ENCODE assay signal across 8 cellular contexts in genomic region chr20:40160151-40160550, GRCh38.
DNase-seq lines count a peak whose midpoint lies in the region; ATAC-seq, FAIRE-seq and TF ChIP-seq lines count a peak whose summit lies in the region.

No MANE protein-coding gene starts in this region.

- no peak overlapping the region for H3K27ac ChIP-seq in DND-41 (ENCODE audit: low read length)
- no peak overlapping the region for H3K27ac ChIP-seq in astrocyte (ENCODE audit: low read depth, low read length)
- no peak overlapping the region for H3K27ac ChIP-seq in stomach

- FAIRE-seq in H54 (lab: Jason Lieb, UNC) (peak; percentile 20), astrocyte (lab: Jason Lieb, UNC) (no peak)

- peaks cover 9% of the 10 kb centered on the region for H3K4me1 Mint-ChIP-seq in astrocyte (ENCODE audit: low read depth, unreplicated experiment)

- DNase-seq in DND-41 (peak; percentile 65), H54 (ENCODE audit: insufficient read length, low spot score) (peak; percentile 15), NCI-H526 (lab: John Stamatoyannopoulos, UW) (peak; percentile 77 to 90), astrocyte (ENCODE audit: low read depth) (no peak), iPS-NIHi11 (ENCODE audit: low spot score) (peak; percentile 67), stomach (peak; percentile 27)

- H3K9ac ChIP-seq in DND-41 (ENCODE audit: low read depth, low read length), result no peak overlapping the region
- H3K9ac ChIP-seq in astrocyte (ENCODE audit: low read length), result no peak overlapping the region

- H4K20me1 ChIP-seq in DND-41 (ENCODE audit: insufficient read depth, low read length), result no peaks in the 10 kb centered on the region
- no peaks in the 10 kb centered on the region for H4K20me1 ChIP-seq in astrocyte (ENCODE audit: insufficient read depth, low read length)

- H3K36me3 Mint-ChIP-seq in astrocyte (ENCODE audit: low read depth, unreplicated experiment), result no peaks in the 10 kb centered on the region

- TF ChIP-seq CTCF in DND-41 (IDR thresholded peaks at IDR 0.05; ENCODE audit: borderline replicate concordance, extremely low read depth, low read length, poor library complexity, severe bottlenecking), result peak; percentile 93
- peak; percentile 57 for TF ChIP-seq CTCF in astrocyte (IDR thresholded peaks at IDR 0.05; ENCODE audit: insufficient read depth, low read depth, low read length)
- peak in 3 of 7 experiments; percentile 32 to 56 (median 41) for TF ChIP-seq CTCF in stomach (IDR thresholded peaks at IDR 0.05)

- H2AFZ ChIP-seq in DND-41 (ENCODE audit: low read depth, low read length) (0 out of 2 replicates have a peak overlapping the region, but pooled peaks have one; percentile 39), astrocyte (ENCODE audit: low read depth, low read length) (no peak overlapping the region)

- no peak for TF ChIP-seq POLR2A in H54 (IDR thresholded peaks at IDR 0.05; ENCODE audit: low read depth, low read length)
- TF ChIP-seq POLR2A in stomach (IDR thresholded peaks at IDR 0.05), result no peak

- intact Hi-C loops in stomach (cut with DNase I; ENCODE audit: low total_unique reads), result no loop called here

- ATAC-seq in DND-41 (ENCODE audit: insufficient read depth, low read depth) (peak; percentile 98), GM21619 (IDR thresholded peaks at IDR 0.05; ENCODE audit: unreplicated experiment) (no peak), GM21576 (IDR thresholded peaks at IDR 0.05; ENCODE audit: unreplicated experiment) (no peak)

- 58 to 69% (median 67%) methylated on average over 7 of the region's 7 CpGs for WGBS in stomach, 5 donors

- no peaks in the 10 kb centered on the region for H3K79me2 ChIP-seq in DND-41 (ENCODE audit: insufficient read depth, low read length)
- no peaks in the 10 kb centered on the region for H3K79me2 ChIP-seq in astrocyte (ENCODE audit: insufficient read depth, low read length)

- H3K27me3 Mint-ChIP-seq in astrocyte (ENCODE audit: low read depth, unreplicated experiment), result no peaks in the 10 kb centered on the region

- no peak overlapping the region for H3K4me3 Mint-ChIP-seq in astrocyte (ENCODE audit: unreplicated experiment)

- no peak for TF ChIP-seq EP300 in stomach (IDR thresholded peaks at IDR 0.05)

- H3K4me2 ChIP-seq in DND-41 (ENCODE audit: insufficient read depth, low read length) (no peak overlapping the region), astrocyte (ENCODE audit: low read length) (no peak overlapping the region)

- no peaks in the 10 kb centered on the region for H3K4me1 ChIP-seq in DND-41 (ENCODE audit: insufficient read depth, low read length)
- no peaks in the 10 kb centered on the region for H3K4me1 ChIP-seq in astrocyte (ENCODE audit: insufficient read depth, low read length)
- H3K4me1 ChIP-seq in stomach, result no peaks in the 10 kb centered on the region

- H3K27me3 ChIP-seq in DND-41 (ENCODE audit: insufficient read depth, low read length, poor library complexity), result peaks cover 7% of the 10 kb centered on the region
- H3K27me3 ChIP-seq in astrocyte (ENCODE audit: insufficient read depth, low read length), result no peaks in the 10 kb centered on the region
- no peaks in the 10 kb centered on the region for H3K27me3 ChIP-seq in stomach

- H3K27ac Mint-ChIP-seq in astrocyte (ENCODE audit: unreplicated experiment), result no peak overlapping the region

- H3K36me3 ChIP-seq in DND-41 (ENCODE audit: insufficient read depth, low read length), result no peaks in the 10 kb centered on the region
- H3K36me3 ChIP-seq in astrocyte (ENCODE audit: insufficient read depth, low read length), result no peaks in the 10 kb centered on the region
- no peaks in the 10 kb centered on the region for H3K36me3 ChIP-seq in stomach

- no peaks in the 10 kb centered on the region for H3K9me3 Mint-ChIP-seq in astrocyte (ENCODE audit: unreplicated experiment)

- no peak overlapping the region for H3K4me3 ChIP-seq in DND-41 (ENCODE audit: low read depth in 1 of 2, low read length in 2 of 2)
- H3K4me3 ChIP-seq in astrocyte (ENCODE audit: insufficient read depth, low read depth, low read length), result no peak overlapping the region
- no peak overlapping the region for H3K4me3 ChIP-seq in stomach

- H3K9me3 ChIP-seq in DND-41 (ENCODE audit: insufficient read depth, low read length, severe bottlenecking) (no peaks in the 10 kb centered on the region), astrocyte (ENCODE audit: insufficient read depth, low read depth, low read length) (no peaks in the 10 kb centered on the region), stomach (no peaks in the 10 kb centered on the region)
